Comparison of ENCODE assay signal across 1 cellular context in the genomic region with DNA sequence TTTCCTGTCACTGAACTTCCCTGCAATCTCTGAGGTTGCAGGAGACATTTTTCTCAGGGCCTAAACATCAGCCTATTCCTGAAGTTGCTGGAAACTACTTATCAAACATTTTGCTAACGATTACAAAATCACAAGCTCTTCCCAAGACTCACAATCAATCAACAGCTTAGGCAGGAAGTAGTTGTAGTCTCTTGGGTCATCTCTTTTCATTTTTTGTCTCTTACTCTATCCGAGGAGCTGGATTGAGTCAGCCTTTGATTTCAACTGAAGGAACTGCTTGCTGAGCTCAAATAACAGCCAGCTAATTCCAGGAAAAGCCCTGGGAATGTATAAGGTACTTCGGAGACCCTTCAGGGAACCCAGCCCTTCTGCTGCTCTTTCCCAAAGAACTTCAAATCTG.
TF ChIP-seq lines count a peak whose summit lies in the region.

No MANE protein-coding gene starts in this region.

TF ChIP-seq in SK-N-SH treated with all-trans-retinoic acid at 6 μM for 48 hours, 23 proteins besides CTCF, POLR2A, EP300 and RAD21 (continued from another document):
- TF ChIP-seq, protein P1, sequence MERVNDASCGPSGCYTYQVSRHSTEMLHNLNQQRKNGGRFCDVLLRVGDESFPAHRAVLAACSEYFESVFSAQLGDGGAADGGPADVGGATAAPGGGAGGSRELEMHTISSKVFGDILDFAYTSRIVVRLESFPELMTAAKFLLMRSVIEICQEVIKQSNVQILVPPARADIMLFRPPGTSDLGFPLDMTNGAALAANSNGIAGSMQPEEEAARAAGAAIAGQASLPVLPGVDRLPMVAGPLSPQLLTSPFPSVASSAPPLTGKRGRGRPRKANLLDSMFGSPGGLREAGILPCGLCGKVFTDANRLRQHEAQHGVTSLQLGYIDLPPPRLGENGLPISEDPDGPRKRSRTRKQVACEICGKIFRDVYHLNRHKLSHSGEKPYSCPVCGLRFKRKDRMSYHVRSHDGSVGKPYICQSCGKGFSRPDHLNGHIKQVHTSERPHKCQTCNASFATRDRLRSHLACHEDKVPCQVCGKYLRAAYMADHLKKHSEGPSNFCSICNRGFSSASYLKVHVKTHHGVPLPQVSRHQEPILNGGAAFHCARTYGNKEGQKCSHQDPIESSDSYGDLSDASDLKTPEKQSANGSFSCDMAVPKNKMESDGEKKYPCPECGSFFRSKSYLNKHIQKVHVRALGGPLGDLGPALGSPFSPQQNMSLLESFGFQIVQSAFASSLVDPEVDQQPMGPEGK (CRISPR knock-in tag; IDR thresholded peaks at IDR 0.05; ENCODE audit: borderline replicate concordance) = no peak
- TF ChIP-seq ZNF70 (CRISPR knock-in tag; IDR thresholded peaks at IDR 0.05) = no peak
